Comparison of ENCODE assay signal across 25 cellular contexts in the genomic region with DNA sequence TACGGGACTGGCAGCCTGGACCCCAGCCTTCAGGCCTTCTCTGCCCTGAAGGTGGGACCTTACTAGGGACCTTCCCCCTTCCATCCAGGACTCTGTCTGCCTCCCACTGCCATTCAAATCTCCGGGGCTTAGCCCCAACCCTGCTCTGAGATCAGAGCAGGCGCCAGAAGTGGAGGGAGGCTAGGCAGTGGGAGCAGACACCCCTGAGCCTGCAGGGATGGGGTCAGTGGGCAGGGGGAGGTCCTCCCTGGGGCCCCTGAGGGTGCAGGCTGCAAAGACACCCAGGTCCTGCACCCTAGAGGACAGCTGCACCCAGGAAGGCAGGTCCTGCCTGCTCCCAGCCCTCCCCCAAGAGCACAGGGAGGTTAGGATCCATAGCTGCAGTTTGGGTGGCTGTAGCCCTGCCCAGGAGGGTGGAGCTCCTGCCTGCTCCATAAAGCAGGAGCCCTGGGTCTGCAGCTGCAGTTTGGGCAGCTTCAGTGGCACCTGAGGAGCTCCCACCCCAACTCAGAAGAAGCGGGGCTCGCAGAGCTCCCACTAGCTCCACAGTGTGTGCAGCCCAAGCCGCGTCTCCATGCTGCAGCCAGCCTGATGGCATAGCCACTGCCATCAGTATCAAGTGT.
"Had no signal": no experiment of that assay in that cellular context is flagged by ENCODE, and none has a peak within 500 bp of the region (broad histone marks: within the 10 kb centered on the region; RNA-seq: fewer than 3 reads in every experiment).

No MANE protein-coding gene starts in this region.

- H3K79me2 ChIP-seq: hepatocyte, parathyroid adenoma had no signal

- H3K4me1 Mint-ChIP-seq: activated CD4-positive, alpha-beta T cell treated with anti-CD3 and anti-CD28 coated beads, Interleukin-2, amount 10 ng/mL, durations not matched to agents 7 days and 5 days; activated naive CD4-positive, alpha-beta T cell treated with anti-CD3 and anti-CD28 coated beads, Interleukin-2, amount 50 U/mL, for 24 hours; activated T-helper 17 cell treated with anti-CD3 and anti-CD28 coated beads, Interleukin-2, amount 50 U/mL, for 72 hours; nephron had no signal

- H3K27me3 ChIP-seq: gastroesophageal sphincter, hepatocyte, tibial nerve had no signal

- DNase-seq: activated CD4-positive, alpha-beta T cell treated with anti-CD3 and anti-CD28 coated beads for 1 hour; activated CD4-positive, alpha-beta T cell treated with anti-CD3 and anti-CD28 coated beads, Interleukin-2, amount 10 ng/mL, durations not matched to agents 7 days and 5 days; activated CD8-positive, alpha-beta T cell treated with anti-CD3 and anti-CD28 coated beads for 36 hours; activated naive CD8-positive, alpha-beta T cell treated with anti-CD3 and anti-CD28 coated beads, Interleukin-2, amount 50 U/mL, for 24 hours; activated T-cell treated with anti-CD3 and anti-CD28 coated beads, Interleukin-2, amount 50 U/mL, for 4 hours; amygdala; central memory CD4-positive, alpha-beta T cell; effector CD8-positive, alpha-beta T cell; kidney; left colon; stimulated activated CD4-positive, alpha-beta T cell treated with anti-CD3 and anti-CD28 coated beads, Interleukin-2, amount 100 ng/mL, for 48 hours; stimulated activated naive CD4-positive, alpha-beta T cell treated with Interleukin-2 at 50 U/mL for 16 hours; SW 1271; T-helper 9 cell had no signal

- H3K36me3 Mint-ChIP-seq: activated naive CD4-positive, alpha-beta T cell treated with anti-CD3 and anti-CD28 coated beads, Interleukin-2, amount 50 U/mL, for 24 hours had no signal

- H3K4me2 ChIP-seq: hepatocyte had no signal

- H2AFZ ChIP-seq: hepatocyte, parathyroid adenoma had no signal

- H3K27ac Mint-ChIP-seq: activated CD4-positive, alpha-beta T cell treated with anti-CD3 and anti-CD28 coated beads, Interleukin-2, amount 10 ng/mL, durations not matched to agents 7 days and 5 days; activated CD8-positive, alpha-beta T cell treated with anti-CD3 and anti-CD28 coated beads for 36 hours; activated naive CD4-positive, alpha-beta T cell treated with anti-CD3 and anti-CD28 coated beads, Interleukin-2, amount 50 U/mL, for 24 hours; activated naive CD8-positive, alpha-beta T cell treated with anti-CD3 and anti-CD28 coated beads, Interleukin-2, amount 50 U/mL, for 24 hours; activated T-helper 17 cell treated with anti-CD3 and anti-CD28 coated beads, Interleukin-2, amount 50 U/mL, for 72 hours; dendritic cell treated with granulocyte-macrophage colony-stimulating factor and Interleukin-4, amounts not matched to agents 40 ng/mL and 50 ng/mL, for 4 days; nephron; T-helper 1 cell treated with Interleukin-12 subunit alpha and Interleukin-12 subunit beta and Interleukin-4 antibody, amounts not matched to agents 30 μg/mL and 1 μg/mL, for 36 hours had no signal

- H3K9me3 ChIP-seq: gastroesophageal sphincter, psoas muscle, tibial nerve had no signal

- H3K9me3 Mint-ChIP-seq: activated CD8-positive, alpha-beta T cell treated with anti-CD3 and anti-CD28 coated beads for 36 hours; activated naive CD4-positive, alpha-beta T cell treated with anti-CD3 and anti-CD28 coated beads, Interleukin-2, amount 50 U/mL, for 24 hours; activated naive CD8-positive, alpha-beta T cell treated with anti-CD3 and anti-CD28 coated beads, Interleukin-2, amount 50 U/mL, for 24 hours; activated T-cell treated with anti-CD3 and anti-CD28 coated beads, Interleukin-2, amount 50 U/mL, for 4 hours; activated T-helper 17 cell treated with anti-CD3 and anti-CD28 coated beads, Interleukin-2, amount 50 U/mL, for 72 hours; dendritic cell treated with granulocyte-macrophage colony-stimulating factor and Interleukin-4, amounts not matched to agents 40 ng/mL and 50 ng/mL, for 4 days; T-helper 1 cell treated with Interleukin-12 subunit alpha and Interleukin-12 subunit beta and Interleukin-4 antibody, amounts not matched to agents 30 μg/mL and 1 μg/mL, for 36 hours had no signal

- H3K9ac ChIP-seq: parathyroid adenoma had no signal

- H3K27ac ChIP-seq: gastroesophageal sphincter, hepatocyte, parathyroid adenoma, psoas muscle, tibial nerve had no signal

- H3K4me3 ChIP-seq: gastroesophageal sphincter, hepatocyte, lung, psoas muscle, tibial nerve had no signal

- H3K4me1 ChIP-seq: gastroesophageal sphincter, parathyroid adenoma, tibial nerve had no signal

- H3K36me3 ChIP-seq: gastroesophageal sphincter, tibial nerve had no signal

- H3K4me3 Mint-ChIP-seq: activated CD4-positive, alpha-beta T cell treated with anti-CD3 and anti-CD28 coated beads, Interleukin-2, amount 10 ng/mL, durations not matched to agents 7 days and 5 days; activated CD8-positive, alpha-beta T cell treated with anti-CD3 and anti-CD28 coated beads for 36 hours; activated naive CD4-positive, alpha-beta T cell treated with anti-CD3 and anti-CD28 coated beads, Interleukin-2, amount 50 U/mL, for 24 hours; activated naive CD8-positive, alpha-beta T cell treated with anti-CD3 and anti-CD28 coated beads, Interleukin-2, amount 50 U/mL, for 24 hours; activated T-cell treated with anti-CD3 and anti-CD28 coated beads, Interleukin-2, amount 50 U/mL, for 4 hours; activated T-helper 17 cell treated with anti-CD3 and anti-CD28 coated beads, Interleukin-2, amount 50 U/mL, for 72 hours; dendritic cell treated with granulocyte-macrophage colony-stimulating factor and Interleukin-4, amounts not matched to agents 40 ng/mL and 50 ng/mL, for 4 days; nephron; T-helper 1 cell treated with Interleukin-12 subunit alpha and Interleukin-12 subunit beta and Interleukin-4 antibody, amounts not matched to agents 30 μg/mL and 1 μg/mL, for 36 hours had no signal

- H3K27me3 Mint-ChIP-seq: activated CD8-positive, alpha-beta T cell treated with anti-CD3 and anti-CD28 coated beads for 36 hours; activated naive CD4-positive, alpha-beta T cell treated with anti-CD3 and anti-CD28 coated beads, Interleukin-2, amount 50 U/mL, for 24 hours; activated naive CD8-positive, alpha-beta T cell treated with anti-CD3 and anti-CD28 coated beads, Interleukin-2, amount 50 U/mL, for 24 hours; activated T-helper 17 cell treated with anti-CD3 and anti-CD28 coated beads, Interleukin-2, amount 50 U/mL, for 72 hours; dendritic cell treated with granulocyte-macrophage colony-stimulating factor and Interleukin-4, amounts not matched to agents 40 ng/mL and 50 ng/mL, for 4 days had no signal

- ATAC-seq: activated CD8-positive, alpha-beta T cell treated with anti-CD3 and anti-CD28 coated beads for 36 hours; activated naive CD8-positive, alpha-beta T cell treated with anti-CD3 and anti-CD28 coated beads, Interleukin-2, amount 50 U/mL, for 24 hours; activated T-cell treated with anti-CD3 and anti-CD28 coated beads, Interleukin-2, amount 50 U/mL, for 4 hours; activated T-helper 17 cell treated with anti-CD3 and anti-CD28 coated beads, Interleukin-2, amount 50 U/mL, for 72 hours; gastroesophageal sphincter; left colon; psoas muscle had no signal
